ENCODE assay signal across 18 cellular contexts in the genomic region with DNA sequence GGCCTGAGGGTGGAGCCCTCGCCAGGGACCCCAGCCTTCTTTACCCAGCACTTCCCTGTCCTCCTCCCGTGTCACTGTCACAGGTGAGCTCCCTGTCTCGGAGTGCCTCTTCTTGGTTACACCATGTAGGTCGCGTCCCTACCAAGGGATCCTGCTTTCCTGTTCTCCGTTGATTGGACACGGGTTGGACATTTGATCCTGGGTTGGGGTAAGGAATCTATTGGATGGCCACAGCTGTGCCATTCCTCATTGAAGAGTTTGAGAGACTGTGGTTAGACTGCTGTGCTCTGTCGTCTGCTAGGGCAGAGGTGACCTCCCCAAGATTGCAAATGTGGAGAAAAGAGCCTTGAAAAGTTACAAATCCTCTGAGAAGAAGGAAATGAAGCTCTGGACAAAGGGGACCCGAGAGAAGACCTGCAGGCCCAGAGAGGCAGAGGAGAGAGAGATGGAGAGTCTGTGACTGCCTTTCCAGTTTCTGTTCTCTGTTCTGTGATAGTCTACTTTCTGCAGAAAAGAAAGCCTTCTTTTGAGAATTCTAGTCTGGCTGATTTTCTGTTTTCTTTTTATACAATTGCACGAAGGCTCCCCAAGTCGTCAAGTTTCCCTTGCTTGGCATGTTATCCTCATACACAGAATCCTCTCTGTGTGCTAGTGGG.
DNase-seq lines count a peak whose midpoint lies in the region; ATAC-seq, FAIRE-seq and TF ChIP-seq lines count a peak whose summit lies in the region.
"Had no signal": no experiment of that assay in that cellular context is flagged by ENCODE, and none has a peak within 500 bp of the region (broad histone marks: within the 10 kb centered on the region; RNA-seq: fewer than 3 reads in every experiment).

No MANE protein-coding gene starts in this region.

- H3K27me3 ChIP-seq in H1 (replicated peaks in 1 of 4; ENCODE audit: control insufficient read depth in 3 of 4, extremely low read depth in 1 of 4, insufficient read depth in 3 of 4, low read length in 3 of 4), result no peaks in the 10 kb centered on the region
- no peaks in the 10 kb centered on the region for H3K27me3 ChIP-seq in neuronal stem cell (ENCODE audit: control insufficient read depth in 3 of 3, insufficient read depth in 3 of 3, low read depth in 1 of 3, low read length in 3 of 3)
- H3K27me3 ChIP-seq in adrenal gland, result no peaks in the 10 kb centered on the region
- H3K27me3 ChIP-seq: BLaER1 had no signal

- no peak overlapping the region for H3K27ac Mint-ChIP-seq in Calu3 (ENCODE audit: unreplicated experiment)
- H3K27ac Mint-ChIP-seq: CD4-positive, alpha-beta memory T cell had no signal

- no peaks in the 10 kb centered on the region for H4K20me1 ChIP-seq in H1 (replicated peaks in 1 of 2; ENCODE audit: control insufficient read depth in 1 of 2, insufficient read depth in 2 of 2, low read length in 2 of 2)
- H4K20me1 ChIP-seq: BLaER1 had no signal

- no peaks in the 10 kb centered on the region for H3K4me1 Mint-ChIP-seq in Calu3 (ENCODE audit: low read depth, unreplicated experiment)
- H3K4me1 Mint-ChIP-seq: CD14-positive monocyte; CD4-positive, alpha-beta memory T cell had no signal

- H2BK15ac ChIP-seq in H1 (ENCODE audit: low read length) (no peak overlapping the region), neuronal stem cell (ENCODE audit: low read length) (no peak overlapping the region)

- H3K9me3 ChIP-seq in H1 (ENCODE audit: insufficient read depth in 2 of 2, low read depth in 1 of 2, low read length in 1 of 2) (no peaks in the 10 kb centered on the region), neuronal stem cell (replicated peaks in 1 of 2; ENCODE audit: control insufficient read depth in 2 of 2, insufficient read depth in 1 of 2, low read depth in 1 of 2, low read length in 2 of 2) (peaks cover 3 to 4% of the 10 kb centered on the region in 2 donors), adrenal gland (replicated peaks in 1 of 3) (no peaks in the 10 kb centered on the region)
- H3K9me3 ChIP-seq: HAP-1 had no signal

- H3K79me1 ChIP-seq in H1 (ENCODE audit: low read depth, low read length) (no peaks in the 10 kb centered on the region), neuronal stem cell (ENCODE audit: low read depth, low read length) (peaks cover 7% of the 10 kb centered on the region)

- no peak overlapping the region for H3K4me3 Mint-ChIP-seq in Calu3 (ENCODE audit: low read depth, unreplicated experiment)
- H3K4me3 Mint-ChIP-seq: CD14-positive monocyte; CD4-positive, alpha-beta memory T cell had no signal

- H4K5ac ChIP-seq in H1 (ENCODE audit: insufficient read length, low read depth, low read length), result no peak overlapping the region

- H3K27me3 Mint-ChIP-seq in Calu3 (ENCODE audit: unreplicated experiment), result peaks cover 49% of the 10 kb centered on the region

- H3K36me3 ChIP-seq in H1 (ENCODE audit: control insufficient read depth in 2 of 4, insufficient read depth in 4 of 4, low read length in 3 of 4) (no peaks in the 10 kb centered on the region), neuronal stem cell (replicated peaks in 1 of 2; ENCODE audit: control insufficient read depth in 2 of 2, insufficient read depth in 2 of 2, low read length in 2 of 2) (peaks cover 0 to 47% of the 10 kb centered on the region in 2 donors), adrenal gland (replicated peaks in 1 of 2) (no peaks in the 10 kb centered on the region)
- H3K36me3 ChIP-seq: BLaER1, HAP-1 had no signal

- H2AK5ac ChIP-seq in H1 (ENCODE audit: low read depth, low read length) (no peak overlapping the region), neuronal stem cell (ENCODE audit: low read depth, low read length) (peak overlapping the region; percentile 23)

- H3K4me2 ChIP-seq in H1 (ENCODE audit: insufficient read depth in 1 of 2, low read depth in 2 of 2, low read length in 2 of 2) (no peak overlapping the region), neuronal stem cell (ENCODE audit: insufficient read depth, low read length, poor library complexity, severe bottlenecking) (no peak overlapping the region)
- H3K4me2 ChIP-seq: BLaER1 had no signal

- H3K4ac ChIP-seq in H1 (replicated peaks; ENCODE audit: insufficient read length, low read depth, low read length) (no peak overlapping the region), neuronal stem cell (ENCODE audit: low read length) (no peak overlapping the region)

- H3K9me3 Mint-ChIP-seq in Calu3 (ENCODE audit: low read depth, unreplicated experiment), result peaks cover 6% of the 10 kb centered on the region

- H3K4me3 ChIP-seq in H1 (ENCODE audit: extremely low read depth in 1 of 4, insufficient read depth in 2 of 4, low read depth in 3 of 4, low read length in 4 of 4) (no peak overlapping the region), neuronal stem cell (ENCODE audit: low read length in 2 of 2) (no peak overlapping the region), adrenal gland (no peak overlapping the region)
- H3K4me3 ChIP-seq: BLaER1, HAP-1, K562 had no signal

- no peak overlapping the region for H3K56ac ChIP-seq in H1 (replicated peaks; ENCODE audit: insufficient read length, low read depth, low read length)

- no peaks in the 10 kb centered on the region for H3K79me2 ChIP-seq in H1 (ENCODE audit: control insufficient read depth in 1 of 2, insufficient read depth in 2 of 2, low read length in 2 of 2)

- ATAC-seq in GM18867 (IDR thresholded peaks at IDR 0.05; ENCODE audit: unreplicated experiment), result peak; percentile 61
- ATAC-seq in HG03025 (IDR thresholded peaks at IDR 0.05; ENCODE audit: low FRiP score, unreplicated experiment), result peak; percentile 85
- no peak for ATAC-seq in left lobe of liver
- no peak for ATAC-seq in HG03469 (IDR thresholded peaks at IDR 0.05; ENCODE audit: unreplicated experiment)
- ATAC-seq: K562 had no signal

- H4K91ac ChIP-seq in H1 (replicated peaks; ENCODE audit: insufficient read length, low read length) (no peak overlapping the region), neuronal stem cell (ENCODE audit: low read depth, low read length, poor library complexity) (peak overlapping the region; percentile 58)

- H3K23me2 ChIP-seq in H1 (ENCODE audit: low read depth, low read length), result 0 out of 2 replicates have a peak, but pooled peaks cover 3% of the 10 kb centered on the region

- H3K9ac ChIP-seq in H1 (replicated peaks in 1 of 4; ENCODE audit: extremely low read depth in 1 of 4, low read depth in 3 of 4, low read length in 3 of 4), result no peak overlapping the region
- peak overlapping the region; percentile 9 for H3K9ac ChIP-seq in neuronal stem cell (ENCODE audit: low read depth, low read length, poor library complexity)
- H3K9ac ChIP-seq: BLaER1 had no signal

- intact Hi-C loops in adrenal gland (cut with DNase I), result no loop called here
- intact Hi-C loops in Calu3 (cut with micrococcal nuclease; ENCODE audit: unreplicated experiment), result no loop called here

- H3K18ac ChIP-seq in H1 (ENCODE audit: extremely low read depth, low read length), result no peak overlapping the region
- peak overlapping the region; percentile 20 for H3K18ac ChIP-seq in neuronal stem cell (ENCODE audit: low read length)

- POLR2A ChIA-PET in H1 (lab: Charles Lee; ENCODE audit: partially characterized antibody), result interaction anchor here (0.6 kb wide), 1 partner anchor 1835 kb away, joined by 3 read pairs; no protein-coding TSS in a partner anchor

- no peaks in the 10 kb centered on the region for H3K36me3 Mint-ChIP-seq in Calu3 (ENCODE audit: insufficient read depth, unreplicated experiment)
- H3K36me3 Mint-ChIP-seq: CD14-positive monocyte; CD4-positive, alpha-beta memory T cell had no signal

- H2BK20ac ChIP-seq in H1 (ENCODE audit: low read length), result no peak overlapping the region

- no peak overlapping the region for H3K27ac ChIP-seq in H1 (ENCODE audit: low read depth, low read length)
- H3K27ac ChIP-seq in neuronal stem cell (replicated peaks; ENCODE audit: low read length), result no peak overlapping the region
- H3K27ac ChIP-seq in adrenal gland, result no peak overlapping the region
- H3K27ac ChIP-seq: BLaER1 had no signal

- H3K4me1 ChIP-seq in H1 (replicated peaks in 1 of 4; ENCODE audit: control insufficient read depth in 3 of 4, insufficient read depth in 4 of 4, low read length in 3 of 4) (no peaks in the 10 kb centered on the region; a peak in 1 of 7 replicates), neuronal stem cell (ENCODE audit: control insufficient read depth in 2 of 2, insufficient read depth in 1 of 2, low read depth in 1 of 2, low read length in 2 of 2) (peaks cover 0 to 12% of the 10 kb centered on the region in 2 donors), adrenal gland (replicated peaks in 1 of 2) (no peaks in the 10 kb centered on the region)
- H3K4me1 ChIP-seq: HAP-1 had no signal

- H2BK12ac ChIP-seq in H1 (ENCODE audit: low read depth, low read length), result no peak overlapping the region
- no peak overlapping the region for H2BK12ac ChIP-seq in neuronal stem cell (ENCODE audit: low read length)

- DNase-seq in H1 (ENCODE audit: low read depth in 1 of 2, low spot score in 2 of 2) (no peak), neuronal stem cell (ENCODE audit: low spot score) (no peak), adrenal gland (no peak), left lobe of liver (ENCODE audit: low spot score) (no peak), Calu3 (no peak)
- DNase-seq: 8988T; CD4-positive, alpha-beta memory T cell; DMS79 treated with DMSO at 0.1 percent for 48 hours; GF-D8; IMR-90 had no signal

- no peak for FAIRE-seq in H1 (lab: Jason Lieb, UNC)
- FAIRE-seq: HTR-8/SVneo, K562 had no signal

- CTCF ChIA-PET in H1 (lab: Charles Lee; ENCODE audit: partially characterized antibody), result interaction anchor here (0.6 to 1.0 kb wide), 2 partner anchors 23 to 159 kb away, joined by 3 to 4 read pairs; no protein-coding TSS in a partner anchor
- CTCF ChIA-PET in Calu3 (lab: Charles Lee), result no interaction called here

- no peak for TF ChIP-seq RAD21 in H1 (IDR thresholded peaks at IDR 0.05 in 1 of 2, conservative IDR thresholded peaks at IDR 0.05 in 1 of 2; ENCODE audit: low read depth in 2 of 2, low read length in 2 of 2)

- H2AFZ ChIP-seq in H1 (ENCODE audit: low read length) (no peak overlapping the region), neuronal stem cell (ENCODE audit: low read length) (no peak overlapping the region)

- H2BK120ac ChIP-seq in H1 (replicated peaks; ENCODE audit: low read depth, low read length), result no peak overlapping the region
- no peak overlapping the region for H2BK120ac ChIP-seq in neuronal stem cell (ENCODE audit: low read depth, low read length)

- H2BK5ac ChIP-seq in H1 (ENCODE audit: low read depth, low read length) (0 out of 2 replicates have a peak overlapping the region, but pooled peaks have one; percentile 19), neuronal stem cell (ENCODE audit: low read length) (peak overlapping the region; percentile 9)

- no peak overlapping the region for H4K8ac ChIP-seq in H1 (ENCODE audit: extremely low read depth, insufficient read depth, low read length)
- H4K8ac ChIP-seq in neuronal stem cell (ENCODE audit: low read depth, low read length), result no peak overlapping the region

- H3K14ac ChIP-seq in H1 (ENCODE audit: insufficient read length), result no peak overlapping the region
- H3K14ac ChIP-seq in neuronal stem cell (ENCODE audit: low read length), result no peak overlapping the region

- TF ChIP-seq EP300 in H1 (IDR thresholded peaks at IDR 0.05; ENCODE audit: borderline replicate concordance in 1 of 2, low read depth in 2 of 2, low read length in 2 of 2), result no peak

- BruUV-seq in Calu3 (replicated peaks; lab: Mats Ljungman, UMichigan), result no TSS peak

- WGBS in H1 (ENCODE audit: extremely low coverage in 1 of 2, insufficient coverage in 1 of 2, insufficient read length in 1 of 2, insufficient replicate concordance in 2 of 2, low coverage in 1 of 2, low lambda C conversion rate in 2 of 2, missing lambda C conversion rate in 1 of 2), 2 experiments, result 89% methylated on average over 11 of the region's 11 CpGs; no CpG with 5 or more reads in 1 of the 2 experiments
- WGBS in neuronal stem cell (ENCODE audit: extremely low coverage in 2 of 2, insufficient read length in 2 of 2, insufficient replicate concordance in 1 of 2), 2 donors, result no CpG with 5 or more reads among the region's 11 CpGs
- WGBS in adrenal gland, 4 donors, result 70 to 84% (median 80%) methylated on average over 9 to 11 of the region's 11 CpGs

- H3K23ac ChIP-seq in H1 (ENCODE audit: insufficient read length) (no peak overlapping the region), neuronal stem cell (ENCODE audit: low read depth, low read length, poor library complexity) (no peak overlapping the region)

- TF ChIP-seq CTCF in H1 (IDR thresholded peaks at IDR 0.05; ENCODE audit: control extremely low read depth in 1 of 3, insufficient read depth in 1 of 3, low read depth in 1 of 3, low read length in 3 of 3) (no peak), adrenal gland (IDR thresholded peaks at IDR 0.05) (no peak), Calu3 (IDR thresholded peaks at IDR 0.05; ENCODE audit: unreplicated experiment) (no peak)

- TF ChIP-seq POLR2A in H1 (IDR thresholded peaks at IDR 0.05; ENCODE audit: control extremely low read depth in 1 of 2, low read depth in 2 of 2, low read length in 2 of 2) (no peak), adrenal gland (IDR thresholded peaks at IDR 0.05) (no peak)

Comparison
In these comparisons a context has a peak if more than half of its experiments do, and no peak if none do; other contexts are left out.
1. ATAC-seq: peak in GM18867 (single experiment) and HG03025 (single experiment); none in left lobe of liver (single experiment) and HG03469 (single experiment).